ENCODE assay signal across 8 cellular contexts in the genomic region with DNA sequence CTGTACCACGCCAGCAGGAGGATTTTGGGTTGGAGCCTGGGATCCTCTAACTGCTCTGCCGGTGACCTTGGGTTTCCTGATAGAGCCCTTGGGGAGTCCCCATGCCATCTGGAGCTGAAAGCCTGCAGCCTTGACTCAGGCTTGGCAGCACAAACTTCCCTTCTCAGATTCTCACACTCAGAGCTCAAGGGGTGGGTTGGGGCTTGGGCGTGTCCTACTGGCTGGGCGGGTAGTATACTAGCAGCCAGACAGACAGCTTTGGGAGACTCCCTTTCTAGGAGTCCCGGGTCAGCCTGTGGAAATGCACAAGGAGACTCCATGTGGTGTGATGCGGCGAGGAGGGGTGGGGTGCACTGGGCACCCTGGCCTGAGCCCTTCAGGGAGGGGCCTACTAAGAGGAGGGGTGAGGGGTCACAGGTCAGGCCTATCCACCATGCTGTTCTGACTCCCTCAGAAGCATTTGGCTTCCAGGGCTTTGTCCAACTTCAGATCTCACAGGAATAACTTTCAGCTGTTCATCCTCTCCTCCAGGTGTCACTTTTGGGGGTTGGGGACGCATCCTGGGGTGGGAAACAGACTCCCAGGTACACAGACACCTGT. TPM values are rescaled to one million over a fixed set of nuclear protein-coding genes. Genes with fewer than 3 reads are reported as not detected.
A peak's percentile ranks its signal among the peaks of the same experiment; 100 is the strongest.
DNase-seq lines count a peak whose midpoint lies in the region; ATAC-seq and TF ChIP-seq lines count a peak whose summit lies in the region.

No MANE protein-coding gene starts in this region.

- H3F3A ChIP-seq in PC-3 (ENCODE audit: low read length, unreplicated experiment) = no peaks in the 10 kb centered on the region

- H3K27me3 ChIP-seq in PC-3 (ENCODE audit: low read length) (no peaks in the 10 kb centered on the region), heart left ventricle (no peaks in the 10 kb centered on the region), transverse colon (no peaks in the 10 kb centered on the region)

- WGBS in heart left ventricle, 4 donors = 45 to 67% (median 61%) methylated on average over 7 to 8 of the region's 8 CpGs
- 57% methylated on average over 6 of the region's 8 CpGs; no CpG with 5 or more reads in 1 of the 2 donors for WGBS in transverse colon (ENCODE audit: low coverage in 1 of 2), 2 donors

- H4K20me1 ChIP-seq in PC-3 (ENCODE audit: low read length) = no peaks in the 10 kb centered on the region

- no peaks in the 10 kb centered on the region for H3K9me3 Mint-ChIP-seq in progenitor cell of endocrine pancreas (ENCODE audit: low read depth)

- no TSS peak for BruUV-seq in PC-3 (replicated peaks; lab: Mats Ljungman, UMichigan)

- DNase-seq in NCI-H2196 (lab: John Stamatoyannopoulos, UW; ENCODE audit: unreplicated experiment) = peak; percentile 51
- no peak for DNase-seq in NCI-H2196 treated with DMSO at 0.1 percent for 48 hours (lab: John Stamatoyannopoulos, UW; ENCODE audit: unreplicated experiment)
- DNase-seq in PC-3 = peak; percentile 75
- DNase-seq in heart left ventricle = peak; percentile 69 to 91 (median 78)
- DNase-seq in transverse colon = peak; percentile 43
- no peak for DNase-seq in progenitor cell of endocrine pancreas (ENCODE audit: low spot score, unreplicated experiment)
- DNase-seq in globus pallidus (ENCODE audit: low spot score) = no peak

- peaks cover 3% of the 10 kb centered on the region for H3K27me3 Mint-ChIP-seq in progenitor cell of endocrine pancreas

- no peaks in the 10 kb centered on the region for H3K9me2 ChIP-seq in PC-3 (replicated peaks; ENCODE audit: low read length)

- intact Hi-C loops in PC-3 (cut with micrococcal nuclease) = loop anchor here (2.0 to 10.0 kb wide), 3 partner anchors 34 to 208 kb away; no protein-coding TSS in a partner anchor
- intact Hi-C loops in heart left ventricle (cut with DNase I) = no loop called here
- intact Hi-C loops in transverse colon (cut with DNase I; ENCODE audit: low total_unique reads) = no loop called here

- peaks cover 37% of the 10 kb centered on the region for H3K4me1 ChIP-seq in PC-3 (ENCODE audit: insufficient read depth, low read length)
- H3K4me1 ChIP-seq in heart left ventricle = peaks cover 0 to 25% (median 21%) of the 10 kb centered on the region in 12 donors
- H3K4me1 ChIP-seq in transverse colon = peaks cover 0 to 10% (median 0%) of the 10 kb centered on the region in 4 donors

- TF ChIP-seq POLR2A in heart left ventricle (IDR thresholded peaks at IDR 0.05) (no peak), transverse colon (IDR thresholded peaks at IDR 0.05) (no peak)

- no peak overlapping the region for H3K4me3 ChIP-seq in PC-3 (ENCODE audit: low read length)
- no peak overlapping the region for H3K4me3 ChIP-seq in heart left ventricle
- no peak overlapping the region for H3K4me3 ChIP-seq in transverse colon

- H3K9ac ChIP-seq in PC-3 (ENCODE audit: low read length) = peak overlapping the region; percentile 48; the same call in 1 of the 2 replicates

- no peaks in the 10 kb centered on the region for H3K9me3 ChIP-seq in PC-3 (ENCODE audit: low read length)
- no peaks in the 10 kb centered on the region for H3K9me3 ChIP-seq in heart left ventricle
- H3K9me3 ChIP-seq in transverse colon = no peaks in the 10 kb centered on the region

- peak; percentile 67 for ATAC-seq in PC-3
- peak; percentile 63 to 89 (median 84) for ATAC-seq in heart left ventricle
- no peak for ATAC-seq in GM19397 (IDR thresholded peaks at IDR 0.05; ENCODE audit: unreplicated experiment)

- POLR2A ChIA-PET in PC-3 (lab: Charles Lee; ENCODE audit: unreplicated experiment) = interaction anchor here (0.6 kb wide), 1 partner anchor 740 kb away, joined by 6 read pairs; no protein-coding TSS in a partner anchor

- H3K4me1 Mint-ChIP-seq in progenitor cell of endocrine pancreas (ENCODE audit: low read depth) = peaks cover 6% of the 10 kb centered on the region

- H3K4me3 Mint-ChIP-seq in progenitor cell of endocrine pancreas (ENCODE audit: low read depth) = no peak overlapping the region

- TF ChIP-seq CTCF in PC-3 (conservative IDR thresholded peaks at IDR 0.05; ENCODE audit: low read depth, low read length) (no peak), heart left ventricle (IDR thresholded peaks at IDR 0.05) (no peak), transverse colon (IDR thresholded peaks at IDR 0.05) (no peak), progenitor cell of endocrine pancreas (IDR thresholded peaks at IDR 0.05; ENCODE audit: unreplicated experiment) (no peak)

- no peaks in the 10 kb centered on the region for H3K79me2 ChIP-seq in PC-3 (ENCODE audit: low read length)

- H3K36me3 ChIP-seq in PC-3 (ENCODE audit: low read depth, low read length) (no peaks in the 10 kb centered on the region), heart left ventricle (no peaks in the 10 kb centered on the region), transverse colon (no peaks in the 10 kb centered on the region)

- no peak overlapping the region for H2AFZ ChIP-seq in PC-3 (ENCODE audit: low read length)

- in situ Hi-C loops in transverse colon (cut with MboI; ENCODE audit: low pct_ligation_motif_present in 1 of 4, low pct_unique_long_range_greater_than_20kb in 1 of 4, low sequenced_read_pairs in 3 of 4) = no loop called here

- H3K27ac ChIP-seq in PC-3 (ENCODE audit: low read length) (peak overlapping the region; percentile 89), heart left ventricle (peak overlapping the region in 11 of 12 donors; percentile 24 to 76 (median 66)), transverse colon (no peak overlapping the region)

- H3K4me2 ChIP-seq in PC-3 (ENCODE audit: low read length) = peak overlapping the region; percentile 65

- CTCF ChIA-PET in PC-3 (lab: Charles Lee) = interaction anchor here (0.5 to 0.6 kb wide), 5 partner anchors 21 to 243 kb away, joined by 3 to 4 read pairs (median 3); no protein-coding TSS in a partner anchor

- TF ChIP-seq EP300 in transverse colon (IDR thresholded peaks at IDR 0.05; ENCODE audit: low read depth) = no peak

- H3K27ac Mint-ChIP-seq in progenitor cell of endocrine pancreas = no peak overlapping the region

- H3K36me3 Mint-ChIP-seq in progenitor cell of endocrine pancreas (ENCODE audit: insufficient read depth) = peaks cover 4% of the 10 kb centered on the region

RNA-seq across cellular contexts. Expression of gene PLXNA1, which starts 21.6 kb away (rescaled TPM):
- total RNA-seq in PC-3 (2014; rRNA removed) = 30.0 and 38.0 TPM in 2 replicates
- 10 to 100 TPM; 19.5 to 38.8 (median 29.6) TPM for total RNA-seq in heart left ventricle
- polyA plus RNA-seq in heart left ventricle = 10 to 100 TPM; 14.6 to 30.4 TPM
- 10 to 100 TPM; 20.8 to 56.7 (median 27.7) TPM for total RNA-seq in transverse colon
- 104 and 107 TPM in 2 replicates for total RNA-seq in progenitor cell of endocrine pancreas

Comparison
In these comparisons a context has a peak if more than half of its experiments do, and no peak if none do; other contexts are left out.
1. DNase-seq: peak in NCI-H2196 (single experiment), PC-3 (single experiment), heart left ventricle (5 of 5) and transverse colon (single experiment); none in NCI-H2196 treated with DMSO at 0.1 percent for 48 hours (single experiment), progenitor cell of endocrine pancreas (single experiment) and globus pallidus (single experiment).
2. H3K27ac ChIP-seq: peak in PC-3 (single experiment) and heart left ventricle (11 of 12); none in transverse colon (0 of 4).